8 cellular contexts compared by ENCODE assay signal in the genomic region with DNA sequence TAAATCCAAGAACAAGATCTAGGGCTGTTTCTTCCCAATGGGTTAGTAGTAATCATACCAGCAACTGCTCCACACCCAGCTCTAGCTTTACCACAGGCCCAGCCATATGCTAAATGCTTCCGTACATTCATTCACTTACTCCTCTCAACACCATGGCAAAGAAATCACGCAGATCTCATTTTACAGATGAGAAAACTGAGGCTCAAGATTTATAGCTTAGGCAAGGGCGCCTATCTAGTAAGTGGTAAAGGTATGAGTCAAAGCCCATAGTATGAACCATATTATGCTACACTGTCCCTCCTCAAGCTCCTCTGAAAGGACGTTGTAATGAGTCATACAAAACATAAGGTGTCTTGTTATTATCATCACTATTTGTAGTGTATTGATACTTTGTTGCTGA.
DNase-seq lines count a peak whose midpoint lies in the region; ATAC-seq and TF ChIP-seq lines count a peak whose summit lies in the region.

No MANE protein-coding gene starts in this region.

- TF ChIP-seq CTCF in RWPE2 (IDR thresholded peaks at IDR 0.05; ENCODE audit: poor library complexity, severe bottlenecking) (no peak), vagina (IDR thresholded peaks at IDR 0.05) (no peak)

- no peak overlapping the region for H3K27ac ChIP-seq in RWPE2 (ENCODE audit: poor library complexity, severe bottlenecking)
- no peak overlapping the region for H3K27ac ChIP-seq in vagina

- H3K9me3 ChIP-seq in RWPE2 (ENCODE audit: severe bottlenecking), result no peaks in the 10 kb centered on the region
- no peaks in the 10 kb centered on the region for H3K9me3 ChIP-seq in vagina

- intact Hi-C loops in vagina (cut with DNase I), result no loop called here

- peaks cover 18% of the 10 kb centered on the region for H3K4me1 Mint-ChIP-seq in activated naive CD8-positive, alpha-beta T cell (ENCODE audit: low read depth)
- peaks cover 28% of the 10 kb centered on the region for H3K4me1 Mint-ChIP-seq in activated naive CD8-positive, alpha-beta T cell treated with anti-CD3 and anti-CD28 coated beads for 36 hours
- H3K4me1 Mint-ChIP-seq in stimulated activated effector memory CD8-positive, alpha-beta T cell treated with anti-CD3 and anti-CD28 coated beads, Interleukin-12 subunit alpha, Interleukin-12 subunit beta, amount 100 ng/mL, for 72 hours, result peaks cover 68% of the 10 kb centered on the region

- no peak overlapping the region for H3K4me3 ChIP-seq in RWPE2 (ENCODE audit: severe bottlenecking)
- H3K4me3 ChIP-seq in vagina, result no peak overlapping the region

- no peaks in the 10 kb centered on the region for H3K36me3 Mint-ChIP-seq in activated naive CD8-positive, alpha-beta T cell
- H3K36me3 Mint-ChIP-seq in activated naive CD8-positive, alpha-beta T cell treated with anti-CD3 and anti-CD28 coated beads for 36 hours, result no peaks in the 10 kb centered on the region
- H3K36me3 Mint-ChIP-seq in stimulated activated effector memory CD8-positive, alpha-beta T cell treated with anti-CD3 and anti-CD28 coated beads, Interleukin-12 subunit alpha, Interleukin-12 subunit beta, amount 100 ng/mL, for 72 hours, result peaks cover 44% of the 10 kb centered on the region

- H3K27ac Mint-ChIP-seq in activated naive CD8-positive, alpha-beta T cell, result peak overlapping the region; percentile 38
- H3K27ac Mint-ChIP-seq in activated naive CD8-positive, alpha-beta T cell treated with anti-CD3 and anti-CD28 coated beads for 36 hours, result no peak overlapping the region
- H3K27ac Mint-ChIP-seq in stimulated activated effector memory CD8-positive, alpha-beta T cell treated with anti-CD3 and anti-CD28 coated beads, Interleukin-12 subunit alpha, Interleukin-12 subunit beta, amount 100 ng/mL, for 72 hours, result peak overlapping the region; percentile 99

- H3K4me3 Mint-ChIP-seq in activated naive CD8-positive, alpha-beta T cell, result peak overlapping the region; percentile 36
- no peak overlapping the region for H3K4me3 Mint-ChIP-seq in activated naive CD8-positive, alpha-beta T cell treated with anti-CD3 and anti-CD28 coated beads for 36 hours
- H3K4me3 Mint-ChIP-seq in stimulated activated effector memory CD8-positive, alpha-beta T cell treated with anti-CD3 and anti-CD28 coated beads, Interleukin-12 subunit alpha, Interleukin-12 subunit beta, amount 100 ng/mL, for 72 hours, result peak overlapping the region; percentile 7

- TF ChIP-seq POLR2A in vagina (IDR thresholded peaks at IDR 0.05), result no peak

- no peak for DNase-seq in activated naive CD8-positive, alpha-beta T cell treated with anti-CD3 and anti-CD28 coated beads for 36 hours
- no peak for DNase-seq in RWPE2 (ENCODE audit: low spot score)
- peak in 1 of 2 donors; percentile 73 for DNase-seq in stimulated activated effector memory CD8-positive, alpha-beta T cell treated with anti-CD3 and anti-CD28 coated beads, Interleukin-12 subunit alpha, Interleukin-12 subunit beta, amount 100 ng/mL, for 72 hours (ENCODE audit: low spot score in 2 of 2)
- no peak for DNase-seq in vagina (ENCODE audit: extremely low spot score in 2 of 2)
- DNase-seq in COLO829 (ENCODE audit: low spot score), result no peak
- no peak for DNase-seq in NCI-H524 treated with DMSO at 0.1 percent for 48 hours (lab: John Stamatoyannopoulos, UW)

- peaks cover 8% of the 10 kb centered on the region for H3K4me1 ChIP-seq in RWPE2 (ENCODE audit: insufficient read depth, poor library complexity, severe bottlenecking)
- H3K4me1 ChIP-seq in vagina, result peaks cover 42% of the 10 kb centered on the region

- H3K9me3 Mint-ChIP-seq in activated naive CD8-positive, alpha-beta T cell (ENCODE audit: low read depth), result no peaks in the 10 kb centered on the region
- no peaks in the 10 kb centered on the region for H3K9me3 Mint-ChIP-seq in activated naive CD8-positive, alpha-beta T cell treated with anti-CD3 and anti-CD28 coated beads for 36 hours
- H3K9me3 Mint-ChIP-seq in stimulated activated effector memory CD8-positive, alpha-beta T cell treated with anti-CD3 and anti-CD28 coated beads, Interleukin-12 subunit alpha, Interleukin-12 subunit beta, amount 100 ng/mL, for 72 hours, result no peaks in the 10 kb centered on the region

- H3K27me3 ChIP-seq in RWPE2 (ENCODE audit: insufficient read depth, poor library complexity, severe bottlenecking) (no peaks in the 10 kb centered on the region), vagina (no peaks in the 10 kb centered on the region)

- ATAC-seq in HG02623 (IDR thresholded peaks at IDR 0.05; ENCODE audit: unreplicated experiment), result peak; percentile 78
- peak; percentile 44; the same call in 1 of the 3 replicates for ATAC-seq in RWPE2 (ENCODE audit: low read depth)
- peak; percentile 91 for ATAC-seq in stimulated activated effector memory CD8-positive, alpha-beta T cell treated with anti-CD3 and anti-CD28 coated beads, Interleukin-12 subunit alpha, Interleukin-12 subunit beta, amount 100 ng/mL, for 72 hours

- H3K36me3 ChIP-seq in RWPE2 (ENCODE audit: low read depth), result no peaks in the 10 kb centered on the region
- no peaks in the 10 kb centered on the region for H3K36me3 ChIP-seq in vagina

- no peaks in the 10 kb centered on the region for H3K27me3 Mint-ChIP-seq in activated naive CD8-positive, alpha-beta T cell
- H3K27me3 Mint-ChIP-seq in activated naive CD8-positive, alpha-beta T cell treated with anti-CD3 and anti-CD28 coated beads for 36 hours, result peaks cover under 1% of the 10 kb centered on the region
